Comparison of ENCODE assay signal across 11 cellular contexts in the genomic region with DNA sequence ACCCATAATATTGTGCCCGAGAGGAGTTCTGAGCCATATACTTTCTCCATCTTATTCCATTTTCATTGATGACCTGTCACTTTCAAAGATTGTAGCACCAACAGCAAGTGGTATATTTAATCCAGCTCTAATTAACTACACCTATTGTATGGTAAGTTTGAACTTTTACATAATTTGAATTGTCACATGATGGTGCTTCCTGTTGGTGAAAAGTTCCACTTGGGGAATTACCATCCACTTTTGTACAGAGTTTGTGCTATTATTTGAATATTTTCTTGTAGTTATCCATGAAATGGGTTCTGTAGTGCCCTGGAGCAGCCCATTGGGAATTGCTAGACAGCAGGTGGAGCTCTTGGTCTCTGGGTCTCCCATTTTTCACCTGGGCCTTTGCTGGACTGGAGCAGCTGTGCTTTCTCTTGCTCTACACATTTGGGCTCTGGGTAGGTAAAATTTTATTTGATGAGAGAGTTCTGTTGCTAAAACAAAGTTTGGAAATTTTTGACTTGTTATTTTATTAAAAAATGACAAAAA. TPM values are rescaled to one million over a fixed set of nuclear protein-coding genes. Genes with fewer than 3 reads are reported as not detected.
DNase-seq lines count a peak whose midpoint lies in the region; ATAC-seq and TF ChIP-seq lines count a peak whose summit lies in the region.
"Had no signal": no experiment of that assay in that cellular context is flagged by ENCODE, and none has a peak within 500 bp of the region (broad histone marks: within the 10 kb centered on the region; RNA-seq: fewer than 3 reads in every experiment).

No MANE protein-coding gene starts in this region.

- H2BK120ac ChIP-seq in trophoblast cell (ENCODE audit: insufficient read depth, low read length, poor library complexity) = no peak overlapping the region

- no peak overlapping the region for H3K27ac ChIP-seq in trophoblast cell (ENCODE audit: low read depth, low read length)

- H2AK5ac ChIP-seq in trophoblast cell (ENCODE audit: low read length) = no peak overlapping the region

- no peak overlapping the region for H2BK12ac ChIP-seq in trophoblast cell (ENCODE audit: low read length)

- DNase-seq in NCI-H2081 (lab: John Stamatoyannopoulos, UW) (peak; percentile 13 to 49), NCI-H2081 treated with DMSO at 0.1 percent for 48 hours (lab: John Stamatoyannopoulos, UW) (no peak), NAMALWA (ENCODE audit: low spot score) (peak; percentile 22), cerebellar cortex (ENCODE audit: low spot score) (peak; percentile 22), trophoblast cell (peak; percentile 16 to 59), omental fat pad (ENCODE audit: low spot score) (no peak)
- DNase-seq: activated naive CD8-positive, alpha-beta T cell treated with anti-CD3 and anti-CD28 coated beads, Interleukin-2, amount 10 ng/mL, durations not matched to agents 7 days and 5 days; C1 segment of cervical spinal cord had no signal

- no peaks in the 10 kb centered on the region for H3K79me2 ChIP-seq in trophoblast cell (ENCODE audit: control insufficient read depth, insufficient read depth, low read length, poor library complexity)

- H3K4ac ChIP-seq in trophoblast cell (ENCODE audit: low read depth, low read length) = no peak overlapping the region

- no peaks in the 10 kb centered on the region for H3K9me3 ChIP-seq in trophoblast cell (ENCODE audit: insufficient read depth, low read depth, low read length)

- no peak overlapping the region for H2AFZ ChIP-seq in trophoblast cell (ENCODE audit: insufficient read depth, low read length, poor library complexity)

- no peak overlapping the region for H3K18ac ChIP-seq in trophoblast cell (ENCODE audit: low read length)

- ATAC-seq in HG03521 (IDR thresholded peaks at IDR 0.05; ENCODE audit: unreplicated experiment) (no peak), omental fat pad (ENCODE audit: low FRiP score) (no peak), GM18873 (IDR thresholded peaks at IDR 0.05; ENCODE audit: low FRiP score, unreplicated experiment) (no peak)

- H3K9ac ChIP-seq in trophoblast cell (ENCODE audit: low read length) = no peak overlapping the region

- no peak for TF ChIP-seq CTCF in omental fat pad (IDR thresholded peaks at IDR 0.05)

- H4K12ac ChIP-seq in trophoblast cell (ENCODE audit: low read depth, low read length) = no peak overlapping the region

- no peak overlapping the region for H2BK5ac ChIP-seq in trophoblast cell (ENCODE audit: low read depth, low read length, poor library complexity)

- H3K23ac ChIP-seq in trophoblast cell (ENCODE audit: low read length) = no peak overlapping the region

- WGBS in trophoblast cell (ENCODE audit: extremely low coverage, insufficient coverage, insufficient read length) = no CpG with 5 or more reads among the region's 1 CpG

- no peak overlapping the region for H3K4me3 ChIP-seq in trophoblast cell (ENCODE audit: low read depth, low read length)

- H3K36me3 ChIP-seq in trophoblast cell (ENCODE audit: control insufficient read depth in 1 of 2, insufficient read depth in 2 of 2, low read length in 2 of 2) = no peaks in the 10 kb centered on the region

- H3K27me3 ChIP-seq in trophoblast cell (ENCODE audit: insufficient read depth, low read length) = no peaks in the 10 kb centered on the region

- H3K14ac ChIP-seq in trophoblast cell (ENCODE audit: low read length) = no peak overlapping the region

- H3K79me1 ChIP-seq in trophoblast cell (ENCODE audit: low read length) = peaks cover 2% of the 10 kb centered on the region

- no peak overlapping the region for H3K4me2 ChIP-seq in trophoblast cell (ENCODE audit: low read length)

- peaks cover 0 to 4% of the 10 kb centered on the region in 2 experiments for H3K4me1 ChIP-seq in trophoblast cell (ENCODE audit: control insufficient read depth in 1 of 2, insufficient read depth in 2 of 2, low read length in 2 of 2)

- H4K8ac ChIP-seq in trophoblast cell (ENCODE audit: low read depth, low read length) = no peak overlapping the region

- H4K91ac ChIP-seq in trophoblast cell (ENCODE audit: low read depth, low read length) = no peak overlapping the region

RNA-seq across cellular contexts. Expression of gene SMCO3, which starts 3.0 kb away (rescaled TPM):
- 1.5 and 1.8 TPM in 2 replicates for polyA plus RNA-seq in trophoblast cell (2013)
- total RNA-seq in omental fat pad = not detected
- total RNA-seq: activated naive CD8-positive, alpha-beta T cell treated with anti-CD3 and anti-CD28 coated beads, Interleukin-2, amount 10 ng/mL, durations not matched to agents 7 days and 5 days had no signal

RNA-seq across cellular contexts. Expression of gene C12orf60, which starts 7.5 kb away (rescaled TPM):
- polyA plus RNA-seq in trophoblast cell (2013) = 2.0 and 2.8 TPM in 2 replicates
- total RNA-seq in omental fat pad = 1 to 10 TPM in 1 of 4 donors, under 1 TPM in 2, not detected in 1; 0.36 to 1.6 (median 0.56) TPM

RNA-seq across cellular contexts. Expression of gene WBP11, which starts 7.7 kb away (rescaled TPM):
- 101 and 107 TPM in 2 replicates for polyA plus RNA-seq in trophoblast cell (2013)
- total RNA-seq in omental fat pad = 10 to 100 TPM; 17.2 to 29.7 (median 19.3) TPM

RNA-seq across cellular contexts. Expression of gene ART4, which starts 32.3 kb away (rescaled TPM):
- polyA plus RNA-seq in trophoblast cell (2013) = 9.3 and 10.1 TPM in 2 replicates
- total RNA-seq in omental fat pad = 1 to 10 TPM; 1.9 to 6.2 (median 4.3) TPM
- total RNA-seq: activated naive CD8-positive, alpha-beta T cell treated with anti-CD3 and anti-CD28 coated beads, Interleukin-2, amount 10 ng/mL, durations not matched to agents 7 days and 5 days; skeletal muscle tissue had no signal

Comparison
In these comparisons a context has a peak if more than half of its experiments do, and no peak if none do; other contexts are left out.
1. DNase-seq: peak in NCI-H2081 (2 of 2), NAMALWA (single experiment), cerebellar cortex (single experiment) and trophoblast cell (2 of 2); none in NCI-H2081 treated with DMSO at 0.1 percent for 48 hours (single experiment) and omental fat pad (single experiment).